In the genomic region with DNA sequence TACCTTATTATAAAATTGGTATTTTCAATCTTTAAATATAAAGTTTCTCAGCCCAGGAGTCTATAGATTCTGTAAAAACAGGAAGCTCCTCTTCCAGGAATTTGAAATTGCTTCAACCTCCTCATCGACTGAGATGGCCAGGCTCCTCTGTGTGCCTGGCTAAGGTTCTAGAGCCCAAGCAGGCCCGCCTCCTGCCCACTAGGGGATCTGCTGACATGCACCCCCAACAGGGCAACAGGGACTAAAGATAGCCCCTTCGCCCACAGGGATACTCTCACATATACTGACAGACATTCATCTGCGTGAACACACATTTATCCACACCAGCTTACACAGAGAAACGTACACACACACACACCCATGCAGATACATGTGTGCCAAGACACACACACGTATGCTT, we compare ENCODE assay signal across 17 cellular contexts.
"Had no signal": no experiment of that assay in that cellular context is flagged by ENCODE, and none has a peak within 500 bp of the region (broad histone marks: within the 10 kb centered on the region; RNA-seq: fewer than 3 reads in every experiment).

No MANE protein-coding gene starts in this region.

- H3K27me3 Mint-ChIP-seq: T-cell had no signal

- H3K4me3 Mint-ChIP-seq: activated CD8-positive, alpha-beta T cell treated with anti-CD3 and anti-CD28 coated beads, Interleukin-2, amount 10 ng/mL, durations not matched to agents 7 days and 5 days; dendritic cell treated with granulocyte-macrophage colony-stimulating factor and Interleukin-4, amounts not matched to agents 40 ng/mL and 50 ng/mL, for 4 days; naive thymus-derived CD8-positive, alpha-beta T cell; T-cell had no signal

- ATAC-seq: activated CD8-positive, alpha-beta T cell treated with anti-CD3 and anti-CD28 coated beads, Interleukin-2, amount 10 ng/mL, durations not matched to agents 7 days and 5 days; naive thymus-derived CD8-positive, alpha-beta T cell; stimulated activated naive CD8-positive, alpha-beta T cell treated with anti-CD3 and anti-CD28 coated beads, Interleukin-15, Interleukin-2, amounts not matched to agents 100 U/mL and 50 U/mL, for 24 hours; T-cell had no signal

- H3K36me3 ChIP-seq: esophagus muscularis mucosa, sigmoid colon, tibial nerve, vagina had no signal

- H3K9me3 ChIP-seq: esophagus muscularis mucosa, sigmoid colon, tibial nerve, vagina had no signal

- H3K4me1 ChIP-seq: tibial nerve had no signal

- H3K36me3 Mint-ChIP-seq: activated naive CD4-positive, alpha-beta T cell treated with anti-CD3 and anti-CD28 coated beads, Interleukin-2, amount 50 U/mL, for 72 hours; naive thymus-derived CD8-positive, alpha-beta T cell; T-cell had no signal

- H3K27ac Mint-ChIP-seq: activated CD8-positive, alpha-beta T cell treated with anti-CD3 and anti-CD28 coated beads, Interleukin-2, amount 10 ng/mL, durations not matched to agents 7 days and 5 days; activated naive CD4-positive, alpha-beta T cell treated with anti-CD3 and anti-CD28 coated beads, Interleukin-2, amount 50 U/mL, for 72 hours; dendritic cell treated with granulocyte-macrophage colony-stimulating factor and Interleukin-4, amounts not matched to agents 40 ng/mL and 50 ng/mL, for 4 days; naive thymus-derived CD8-positive, alpha-beta T cell; T-cell had no signal

- H3K27me3 ChIP-seq: esophagus muscularis mucosa, sigmoid colon, tibial nerve, vagina had no signal

- DNase-seq: activated CD4-positive, alpha-beta T cell treated with anti-CD3 and anti-CD28 coated beads for 48 hours; activated CD4-positive, CD25-positive, alpha-beta regulatory T cell; activated CD8-positive, alpha-beta T cell treated with anti-CD3 and anti-CD28 coated beads, Interleukin-2, amount 10 ng/mL, durations not matched to agents 7 days and 5 days; activated gamma-delta T cell treated with Interleukin-2 at 50 U/mL for 16 hours; activated T-cell treated with anti-CD3 and anti-CD28 coated beads, Interleukin-2, amount 50 U/mL, for 48 hours; amniotic stem cell; effector CD8-positive, alpha-beta T cell; mesenchymal stem cell; sigmoid colon; stimulated activated naive CD8-positive, alpha-beta T cell treated with anti-CD3 and anti-CD28 coated beads, Interleukin-15, Interleukin-2, amounts not matched to agents 100 U/mL and 50 U/mL, for 24 hours; T-cell had no signal

- H3K4me3 ChIP-seq: esophagus muscularis mucosa, sigmoid colon, tibial nerve, vagina had no signal

- H3K27ac ChIP-seq: esophagus muscularis mucosa, tibial nerve, vagina had no signal
